ENCODE assay signal across 18 cellular contexts in genomic region chr3:115823083-115823482, GRCh38.
A peak's percentile ranks its signal among the peaks of the same experiment; 100 is the strongest.
DNase-seq lines count a peak whose midpoint lies in the region; ATAC-seq and TF ChIP-seq lines count a peak whose summit lies in the region.
"Had no signal": no experiment of that assay in that cellular context is flagged by ENCODE, and none has a peak within 500 bp of the region (broad histone marks: within the 10 kb centered on the region; RNA-seq: fewer than 3 reads in every experiment).

No MANE protein-coding gene starts in this region.

- CTCF ChIA-PET in activated CD8-positive, alpha-beta T cell treated with anti-CD3 and anti-CD28 coated beads for 36 hours (lab: Charles Lee): interaction anchor here (1.2 to 2.6 kb wide), 3 partner anchors 10 to 38 kb away, joined by 5 to 14 read pairs (median 8); no protein-coding TSS in a partner anchor
- CTCF ChIA-PET in activated CD8-positive, alpha-beta T cell treated with anti-CD3 and anti-CD28 coated beads, Interleukin-2, amount 10 ng/mL, durations not matched to agents 7 days and 5 days (lab: Charles Lee): no interaction called here
- CTCF ChIA-PET in PC-3 (lab: Charles Lee): interaction anchor here (0.6 to 1.4 kb wide), 3 partner anchors 13 to 556 kb away, joined by 3 to 4 read pairs (median 3); no protein-coding TSS in a partner anchor

- no peak overlapping the region for H3K4me3 Mint-ChIP-seq in activated CD8-positive, alpha-beta T cell treated with anti-CD3 and anti-CD28 coated beads for 36 hours
- H3K4me3 Mint-ChIP-seq in activated CD8-positive, alpha-beta T cell treated with anti-CD3 and anti-CD28 coated beads, Interleukin-2, amount 10 ng/mL, durations not matched to agents 7 days and 5 days: no peak overlapping the region
- H3K4me3 Mint-ChIP-seq in HFFc6: no peak overlapping the region
- H3K4me3 Mint-ChIP-seq: CD8-positive, alpha-beta memory T cell had no signal

- H3K27ac ChIP-seq in PC-3 (ENCODE audit: low read length) (peak overlapping the region; percentile 48), foreskin keratinocyte (no peak overlapping the region), lower lobe of right lung (no peak overlapping the region)
- H3K27ac ChIP-seq: PC-9, SJSA1 had no signal

- no peak overlapping the region for H3K27ac Mint-ChIP-seq in activated CD8-positive, alpha-beta T cell treated with anti-CD3 and anti-CD28 coated beads for 36 hours
- no peak overlapping the region for H3K27ac Mint-ChIP-seq in activated CD8-positive, alpha-beta T cell treated with anti-CD3 and anti-CD28 coated beads, Interleukin-2, amount 10 ng/mL, durations not matched to agents 7 days and 5 days
- H3K27ac Mint-ChIP-seq in HFFc6: no peak overlapping the region
- H3K27ac Mint-ChIP-seq: CD8-positive, alpha-beta memory T cell had no signal

- POLR2A ChIA-PET in activated CD8-positive, alpha-beta T cell treated with anti-CD3 and anti-CD28 coated beads for 36 hours (lab: Charles Lee): no interaction called here
- POLR2A ChIA-PET in activated CD8-positive, alpha-beta T cell treated with anti-CD3 and anti-CD28 coated beads, Interleukin-2, amount 10 ng/mL, durations not matched to agents 7 days and 5 days (lab: Charles Lee): no interaction called here
- POLR2A ChIA-PET in PC-3 (lab: Charles Lee; ENCODE audit: unreplicated experiment): interaction anchor here (0.6 kb wide), 1 partner anchor 93 kb away, joined by 3 read pairs; no protein-coding TSS in a partner anchor

- DNase-seq in activated CD8-positive, alpha-beta T cell treated with anti-CD3 and anti-CD28 coated beads for 36 hours: no peak
- no peak for DNase-seq in activated CD8-positive, alpha-beta T cell treated with anti-CD3 and anti-CD28 coated beads, Interleukin-2, amount 10 ng/mL, durations not matched to agents 7 days and 5 days
- DNase-seq in COLO668 (lab: John Stamatoyannopoulos, UW; ENCODE audit: unreplicated experiment): peak; percentile 1
- peak; percentile 19 for DNase-seq in PC-3
- DNase-seq in foreskin keratinocyte: peak in 1 of 2 donors; percentile 50
- DNase-seq in lower lobe of right lung: no peak
- DNase-seq in HFFc6: no peak
- DNase-seq: 8988T; CD8-positive, alpha-beta memory T cell; GF-D8; MV-4-11; NCI-H1417; NCI-H187 treated with DMSO at 0.1 percent for 48 hours; NCI-H446; NCI-H748 treated with DMSO at 0.1 percent for 48 hours; PC-9 had no signal

- H3K36me3 ChIP-seq in PC-3 (ENCODE audit: low read depth, low read length) (no peaks in the 10 kb centered on the region), lower lobe of right lung (no peaks in the 10 kb centered on the region)
- H3K36me3 ChIP-seq: SJSA1 had no signal

- H3K9me2 ChIP-seq in PC-3 (replicated peaks; ENCODE audit: low read length): no peaks in the 10 kb centered on the region

- peak; percentile 55 for ATAC-seq in activated CD8-positive, alpha-beta T cell treated with anti-CD3 and anti-CD28 coated beads for 36 hours
- no peak for ATAC-seq in activated CD8-positive, alpha-beta T cell treated with anti-CD3 and anti-CD28 coated beads, Interleukin-2, amount 10 ng/mL, durations not matched to agents 7 days and 5 days
- ATAC-seq in PC-3 (no peak), foreskin keratinocyte (peak; percentile 71), lower lobe of right lung (no peak), HG03045 (IDR thresholded peaks at IDR 0.05; ENCODE audit: unreplicated experiment) (no peak)

- H3F3A ChIP-seq in PC-3 (ENCODE audit: low read length, unreplicated experiment): no peaks in the 10 kb centered on the region

- H4K20me1 ChIP-seq in PC-3 (ENCODE audit: low read length): no peaks in the 10 kb centered on the region

- H2AFZ ChIP-seq in PC-3 (ENCODE audit: low read length): no peak overlapping the region
- H2AFZ ChIP-seq: PC-9 had no signal

- no TSS peak for BruUV-seq in PC-3 (replicated peaks; lab: Mats Ljungman, UMichigan)

- no peak overlapping the region for H3K4me3 ChIP-seq in PC-3 (ENCODE audit: low read length)
- no peak overlapping the region for H3K4me3 ChIP-seq in lower lobe of right lung
- H3K4me3 ChIP-seq: PC-9, SJSA1 had no signal

- H3K36me3 Mint-ChIP-seq in activated CD8-positive, alpha-beta T cell treated with anti-CD3 and anti-CD28 coated beads for 36 hours (ENCODE audit: low read depth): no peaks in the 10 kb centered on the region
- no peaks in the 10 kb centered on the region for H3K36me3 Mint-ChIP-seq in activated CD8-positive, alpha-beta T cell treated with anti-CD3 and anti-CD28 coated beads, Interleukin-2, amount 10 ng/mL, durations not matched to agents 7 days and 5 days (ENCODE audit: low read depth)
- H3K36me3 Mint-ChIP-seq in HFFc6 (ENCODE audit: low read depth): no peaks in the 10 kb centered on the region
- H3K36me3 Mint-ChIP-seq: CD8-positive, alpha-beta memory T cell had no signal

- no peaks in the 10 kb centered on the region for H3K79me2 ChIP-seq in PC-3 (ENCODE audit: low read length)

- H3K9me3 ChIP-seq in PC-3 (ENCODE audit: low read length) (no peaks in the 10 kb centered on the region), lower lobe of right lung (no peaks in the 10 kb centered on the region)
- H3K9me3 ChIP-seq: SJSA1 had no signal

- H3K27me3 Mint-ChIP-seq in activated CD8-positive, alpha-beta T cell treated with anti-CD3 and anti-CD28 coated beads for 36 hours: peaks cover 4% of the 10 kb centered on the region
- peaks cover 7% of the 10 kb centered on the region for H3K27me3 Mint-ChIP-seq in activated CD8-positive, alpha-beta T cell treated with anti-CD3 and anti-CD28 coated beads, Interleukin-2, amount 10 ng/mL, durations not matched to agents 7 days and 5 days (ENCODE audit: low read depth)
- H3K27me3 Mint-ChIP-seq in HFFc6 (ENCODE audit: insufficient read depth): peaks cover under 1% of the 10 kb centered on the region; the same call in 1 of the 2 replicates

- intact Hi-C loops in activated CD8-positive, alpha-beta T cell treated with anti-CD3 and anti-CD28 coated beads for 36 hours (cut with micrococcal nuclease): no loop called here
- intact Hi-C loops in PC-3 (cut with micrococcal nuclease): loop anchor here (2.0 to 5.0 kb wide), 4 partner anchors 54 to 576 kb away; no protein-coding TSS in a partner anchor
- intact Hi-C loops in lower lobe of right lung (cut with DNase I): no loop called here

- H3K9ac ChIP-seq in PC-3 (ENCODE audit: low read length): no peak overlapping the region

- TF ChIP-seq CTCF in activated CD8-positive, alpha-beta T cell treated with anti-CD3 and anti-CD28 coated beads for 36 hours (IDR thresholded peaks at IDR 0.05): no peak
- no peak for TF ChIP-seq CTCF in PC-3 (conservative IDR thresholded peaks at IDR 0.05; ENCODE audit: low read depth, low read length)
- no peak for TF ChIP-seq CTCF in foreskin keratinocyte (conservative IDR thresholded peaks at IDR 0.05)
- no peak for TF ChIP-seq CTCF in lower lobe of right lung (IDR thresholded peaks at IDR 0.05)
- no peak for TF ChIP-seq CTCF in HFFc6 (IDR thresholded peaks at IDR 0.05)

- H3K27me3 ChIP-seq in PC-3 (ENCODE audit: low read length): no peaks in the 10 kb centered on the region
- H3K27me3 ChIP-seq in foreskin keratinocyte: no peaks in the 10 kb centered on the region
- no peaks in the 10 kb centered on the region for H3K27me3 ChIP-seq in lower lobe of right lung (ENCODE audit: low read depth)
- H3K27me3 ChIP-seq: SJSA1 had no signal

- H3K4me1 ChIP-seq in PC-3 (ENCODE audit: insufficient read depth, low read length) (peaks cover 29% of the 10 kb centered on the region), foreskin keratinocyte (peaks cover 22% of the 10 kb centered on the region), lower lobe of right lung (no peaks in the 10 kb centered on the region)

- no peaks in the 10 kb centered on the region for H3K9me3 Mint-ChIP-seq in activated CD8-positive, alpha-beta T cell treated with anti-CD3 and anti-CD28 coated beads for 36 hours
- H3K9me3 Mint-ChIP-seq in activated CD8-positive, alpha-beta T cell treated with anti-CD3 and anti-CD28 coated beads, Interleukin-2, amount 10 ng/mL, durations not matched to agents 7 days and 5 days (ENCODE audit: insufficient read depth): no peaks in the 10 kb centered on the region
- no peaks in the 10 kb centered on the region for H3K9me3 Mint-ChIP-seq in HFFc6
- H3K9me3 Mint-ChIP-seq: CD8-positive, alpha-beta memory T cell had no signal

- no peaks in the 10 kb centered on the region for H3K4me1 Mint-ChIP-seq in activated CD8-positive, alpha-beta T cell treated with anti-CD3 and anti-CD28 coated beads for 36 hours (ENCODE audit: low read depth)
- no peaks in the 10 kb centered on the region for H3K4me1 Mint-ChIP-seq in activated CD8-positive, alpha-beta T cell treated with anti-CD3 and anti-CD28 coated beads, Interleukin-2, amount 10 ng/mL, durations not matched to agents 7 days and 5 days (ENCODE audit: low read depth)
- H3K4me1 Mint-ChIP-seq in HFFc6 (ENCODE audit: low read depth): peaks cover 9% of the 10 kb centered on the region
- H3K4me1 Mint-ChIP-seq: CD8-positive, alpha-beta memory T cell had no signal

- H3K4me2 ChIP-seq in PC-3 (ENCODE audit: low read length): peak overlapping the region; percentile 16; the same call in 1 of the 2 replicates
- H3K4me2 ChIP-seq: PC-9 had no signal

Comparison
In these comparisons a context has a peak if more than half of its experiments do, and no peak if none do; other contexts are left out.
1. ATAC-seq: peak in activated CD8-positive, alpha-beta T cell treated with anti-CD3 and anti-CD28 coated beads for 36 hours (single experiment) and foreskin keratinocyte (single experiment); none in activated CD8-positive, alpha-beta T cell treated with anti-CD3 and anti-CD28 coated beads, Interleukin-2, amount 10 ng/mL, durations not matched to agents 7 days and 5 days (single experiment), PC-3 (single experiment), lower lobe of right lung (0 of 2) and HG03045 (single experiment).
2. DNase-seq: peak in COLO668 (single experiment) and PC-3 (single experiment); none in activated CD8-positive, alpha-beta T cell treated with anti-CD3 and anti-CD28 coated beads for 36 hours (single experiment), activated CD8-positive, alpha-beta T cell treated with anti-CD3 and anti-CD28 coated beads, Interleukin-2, amount 10 ng/mL, durations not matched to agents 7 days and 5 days (single experiment), lower lobe of right lung (single experiment) and HFFc6 (single experiment).